In genomic region chr2:210171309-210172218, GRCh38 we compare ENCODE assay signal across 8 cellular contexts. TPM values are rescaled to one million over a fixed set of nuclear protein-coding genes. Genes with fewer than 3 reads are reported as not detected.
DNase-seq lines count a peak whose midpoint lies in the region; ATAC-seq and TF ChIP-seq lines count a peak whose summit lies in the region.

Gene KANSL1L, minus strand, starts transcription at chr2:210171409. Its CDS starts 16,827 bp downstream, at chr2:210154582.

- DNase-seq in GM13977 (ENCODE audit: low spot score): peak; percentile 92
- DNase-seq in NCI-H146 treated with DMSO at 0.1 percent for 48 hours (lab: John Stamatoyannopoulos, UW; ENCODE audit: unreplicated experiment): peak; percentile 65
- peak; percentile 94 to 96 (median 94) for DNase-seq in T-helper 1 cell
- DNase-seq in amygdala (lab: John Stamatoyannopoulos, UW): peak; percentile 63 to 99 (median 96)
- peak; percentile 100 for DNase-seq in left ventricle myocardium superior
- peak; percentile 99 for DNase-seq in prostate gland (ENCODE audit: low spot score)
- peak; percentile 99 for DNase-seq in ureter (ENCODE audit: low spot score)

- H3K4me3 ChIP-seq in prostate gland: peak within 1 kb of the TSS; percentile 95

- no peaks in the 10 kb centered on the region for H3K36me3 ChIP-seq in prostate gland

- H3K27ac ChIP-seq in prostate gland: peak within 1 kb of the TSS; percentile 100

- peaks cover 10% of the 10 kb centered on the region for H3K4me1 ChIP-seq in prostate gland (replicated peaks)

- peak; percentile 94 for TF ChIP-seq POLR2A in prostate gland (IDR thresholded peaks at IDR 0.05)

- TF ChIP-seq CTCF in GM13977 (IDR thresholded peaks at IDR 0.05; ENCODE audit: extremely low read depth, insufficient read depth, missing control alignments) (no peak), prostate gland (IDR thresholded peaks at IDR 0.05) (peak in 1 of 4 experiments; percentile 27)

- peak; percentile 59 for ATAC-seq in HG02884 (IDR thresholded peaks at IDR 0.05; ENCODE audit: unreplicated experiment)
- ATAC-seq in left ventricle myocardium superior: peak; percentile 94

- in situ Hi-C loops in GM13977 (cut with MboI; ENCODE audit: low pct_unique_long_range_greater_than_20kb, low sequenced_read_pairs, unreplicated experiment): no loop called here

- intact Hi-C loops in left ventricle myocardium superior (cut with micrococcal nuclease): loop anchor here (10.0 kb wide), 1 partner anchor 167 kb away; the partner anchor contains the start of gene RPE
- intact Hi-C loops in prostate gland (cut with DNase I): loop anchor here (5.0 kb wide), 1 partner anchor 169 kb away; the partner anchor contains the start of gene RPE

- WGBS in prostate gland: 0% methylated on average over 44 of the region's 67 CpGs

- H3K9me3 ChIP-seq in prostate gland: no peaks in the 10 kb centered on the region

- H3K27me3 ChIP-seq in prostate gland (replicated peaks; ENCODE audit: insufficient read depth): no peaks in the 10 kb centered on the region

RNA-seq across cellular contexts. Expression of gene KANSL1L, which starts in this region (rescaled TPM):
- 17.4 TPM for total RNA-seq in left ventricle myocardium superior
- 10 to 100 TPM; 36.1 to 40.3 TPM for total RNA-seq in prostate gland
- 44.1 TPM for total RNA-seq in ureter

Comparison
In these comparisons a context has a peak if more than half of its experiments do, and no peak if none do; other contexts are left out.
1. Peak in every context shown above with its lines: DNase-seq, ATAC-seq, H3K4me3 ChIP-seq and H3K27ac ChIP-seq.